In genomic region chr3:166685246-166685645, GRCh38 we compare ENCODE assay signal across 15 cellular contexts.
"Had no signal": no experiment of that assay in that cellular context is flagged by ENCODE, and none has a peak within 500 bp of the region (broad histone marks: within the 10 kb centered on the region; RNA-seq: fewer than 3 reads in every experiment).

No MANE protein-coding gene starts in this region.

- ATAC-seq: activated T-helper 17 cell treated with anti-CD3 and anti-CD28 coated beads, Interleukin-2, amount 50 U/mL, for 72 hours; left ventricle myocardium superior; natural killer cell; stimulated activated naive B cell treated with anti-CD40 and anti-IgM and Interleukin-4, amounts not matched to agents 10 μg/mL and 1 μg/mL and 100 μg/mL, for 72 hours had no signal

- H3K27ac ChIP-seq: cardiac muscle cell, esophagus squamous epithelium, neutrophil, thyroid gland had no signal

- H3K36me3 ChIP-seq: cardiac muscle cell, esophagus squamous epithelium, neutrophil, thyroid gland had no signal

- DNase-seq: activated CD4-positive, alpha-beta T cell treated with anti-CD3 and anti-CD28 coated beads for 1 hour; activated CD4-positive, alpha-beta T cell treated with anti-CD3 and anti-CD28 coated beads, Interleukin-2, amount 50 U/mL, for 4 hours; activated naive CD4-positive, alpha-beta T cell treated with Interleukin-2 at 50 U/mL for 16 hours; esophagus squamous epithelium; left ventricle myocardium superior; mesenchymal stem cell; natural killer cell; retina; stimulated activated CD4-positive, alpha-beta T cell treated with anti-CD3 and anti-CD28 coated beads, Interleukin-4, amount 100 ng/mL, for 1 hour; stimulated activated naive B cell treated with anti-CD40 and anti-IgM and Interleukin-4, amounts not matched to agents 10 μg/mL and 1 μg/mL and 100 μg/mL, for 72 hours; T1000; thyroid gland had no signal

- H3K27me3 ChIP-seq: cardiac muscle cell, esophagus squamous epithelium, neutrophil, thyroid gland had no signal

- H3K9me3 ChIP-seq: esophagus squamous epithelium, neutrophil, thyroid gland had no signal

- H3K4me3 ChIP-seq: cardiac muscle cell, esophagus squamous epithelium, thyroid gland had no signal

- H3K4me1 ChIP-seq: esophagus squamous epithelium, thyroid gland had no signal
